ENCODE assay signal across 25 cellular contexts in the genomic region with DNA sequence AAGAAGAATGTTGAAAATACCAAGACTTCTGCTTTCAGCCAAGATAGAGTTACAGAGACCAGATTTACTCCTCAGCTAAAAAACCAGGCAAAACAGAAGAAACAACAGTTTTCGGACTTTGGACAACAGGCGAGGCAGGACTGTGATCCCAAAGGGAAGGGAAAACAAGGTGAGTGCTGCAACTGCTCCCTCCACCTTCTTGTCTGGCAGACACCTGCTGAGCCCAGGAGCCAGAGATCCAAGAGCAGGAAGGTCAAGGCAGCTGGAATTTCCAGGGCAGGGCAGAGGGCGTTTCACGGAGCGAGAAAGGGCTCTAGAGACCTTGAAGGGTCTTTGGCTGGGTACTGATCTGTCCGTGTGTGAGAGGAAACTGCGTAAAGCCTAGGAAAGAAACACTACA.
"Had no signal": no experiment of that assay in that cellular context is flagged by ENCODE, and none has a peak within 500 bp of the region (broad histone marks: within the 10 kb centered on the region; RNA-seq: fewer than 3 reads in every experiment).

No MANE protein-coding gene starts in this region.

- H3K27me3 ChIP-seq: sigmoid colon had no signal

- H3K27ac Mint-ChIP-seq: activated naive CD4-positive, alpha-beta T cell treated with anti-CD3 and anti-CD28 coated beads, Interleukin-2, amount 10 ng/mL, durations not matched to agents 7 days and 5 days; activated naive CD8-positive, alpha-beta T cell treated with anti-CD3 and anti-CD28 coated beads, Interleukin-2, amount 50 U/mL, for 24 hours; brain had no signal

- H3K27ac ChIP-seq: coronary artery, parathyroid adenoma, sigmoid colon had no signal

- H3K4me1 Mint-ChIP-seq: activated naive CD4-positive, alpha-beta T cell treated with anti-CD3 and anti-CD28 coated beads, Interleukin-2, amount 10 ng/mL, durations not matched to agents 7 days and 5 days; activated naive CD8-positive, alpha-beta T cell treated with anti-CD3 and anti-CD28 coated beads, Interleukin-2, amount 50 U/mL, for 24 hours; brain; naive B cell had no signal

- H3K27me3 Mint-ChIP-seq: activated naive CD4-positive, alpha-beta T cell treated with anti-CD3 and anti-CD28 coated beads, Interleukin-2, amount 10 ng/mL, durations not matched to agents 7 days and 5 days; activated naive CD8-positive, alpha-beta T cell treated with anti-CD3 and anti-CD28 coated beads, Interleukin-2, amount 50 U/mL, for 24 hours; naive B cell had no signal

- H3K9me3 Mint-ChIP-seq: activated naive CD4-positive, alpha-beta T cell treated with anti-CD3 and anti-CD28 coated beads, Interleukin-2, amount 10 ng/mL, durations not matched to agents 7 days and 5 days had no signal

- H2AFZ ChIP-seq: parathyroid adenoma had no signal

- H3K9ac ChIP-seq: parathyroid adenoma had no signal

- ATAC-seq: activated naive CD8-positive, alpha-beta T cell treated with anti-CD3 and anti-CD28 coated beads, Interleukin-2, amount 50 U/mL, for 24 hours; left cardiac atrium had no signal

- DNase-seq: activated CD4-positive, alpha-beta T cell treated with anti-CD3 and anti-CD28 coated beads, Interleukin-2, amount 50 U/mL, for 1 hour; activated CD8-positive, alpha-beta memory T cell treated with anti-CD3 and anti-CD28 coated beads for 24 hours; activated CD8-positive, alpha-beta memory T cell treated with anti-CD3 and anti-CD28 coated beads, Interleukin-2, amount 50 U/mL, for 48 hours; activated effector memory CD4-positive, alpha-beta T cell treated with Interleukin-2 at 50 U/mL for 16 hours; activated naive CD4-positive, alpha-beta T cell treated with anti-CD3 and anti-CD28 coated beads, Interleukin-2, amount 10 ng/mL, durations not matched to agents 7 days and 5 days; activated naive CD8-positive, alpha-beta T cell treated with anti-CD3 and anti-CD28 coated beads, Interleukin-2, amount 50 U/mL, for 24 hours; activated T-cell treated with anti-CD3 and anti-CD28 coated beads, Interleukin-2, amount 50 U/mL, for 48 hours; anterior cingulate cortex; caudate nucleus; erythroblast; left cardiac atrium; midbrain; naive B cell; sigmoid colon; stimulated activated CD8-positive, alpha-beta memory T cell treated with anti-CD3 and anti-CD28 coated beads, Interleukin-4, amount 100 ng/mL, for 48 hours; stimulated activated naive CD4-positive, alpha-beta T cell; T-helper 1 cell; T-helper 9 cell had no signal

- H3K79me2 ChIP-seq: parathyroid adenoma had no signal

- H3K4me3 ChIP-seq: coronary artery, lung, sigmoid colon had no signal

- H3K4me1 ChIP-seq: parathyroid adenoma, sigmoid colon had no signal

- FAIRE-seq: endometrium, frontal cortex, islet of Langerhans had no signal

- H3K4me3 Mint-ChIP-seq: activated naive CD4-positive, alpha-beta T cell treated with anti-CD3 and anti-CD28 coated beads, Interleukin-2, amount 10 ng/mL, durations not matched to agents 7 days and 5 days; activated naive CD8-positive, alpha-beta T cell treated with anti-CD3 and anti-CD28 coated beads, Interleukin-2, amount 50 U/mL, for 24 hours; brain; naive B cell had no signal
